2 cellular contexts compared by ENCODE assay signal in genomic region chr1:110489973-110490542, GRCh38.
TF ChIP-seq lines count a peak whose summit lies in the region.

No MANE protein-coding gene starts in this region.

TF ChIP-seq in HEK293, 187 proteins besides CTCF, POLR2A, EP300 and RAD21:
- no peak for TF ChIP-seq MYNN (tag by site-specific recombination; IDR thresholded peaks at IDR 0.05; ENCODE audit: borderline replicate concordance)
- TF ChIP-seq ZBTB44 (tag by site-specific recombination; IDR thresholded peaks at IDR 0.05) = no peak
- peak; percentile 35; the same call in 1 of the 2 replicates for TF ChIP-seq ZIC2 (tag by site-specific recombination; IDR thresholded peaks at IDR 0.05)
- TF ChIP-seq ZNF513 (tag by site-specific recombination; IDR thresholded peaks at IDR 0.05) = no peak
- no peak for TF ChIP-seq ZNF16 (tag by site-specific recombination; IDR thresholded peaks at IDR 0.05; ENCODE audit: low read depth)

TF ChIP-seq in K562, 482 proteins besides CTCF, POLR2A, EP300 and RAD21:
- TF ChIP-seq TAF9B (IDR thresholded peaks at IDR 0.05; ENCODE audit: partially characterized antibody) = no peak
- TF ChIP-seq TGIF2 (CRISPR knock-in tag; IDR thresholded peaks at IDR 0.05) = no peak
- TF ChIP-seq ZNF274 (IDR thresholded peaks at IDR 0.05; ENCODE audit: borderline replicate concordance, low read depth, low read length) = no peak
